11 cellular contexts compared by ENCODE assay signal in genomic region chr9:100366121-100366520, GRCh38.
"Had no signal": no experiment of that assay in that cellular context is flagged by ENCODE, and none has a peak within 500 bp of the region (broad histone marks: within the 10 kb centered on the region; RNA-seq: fewer than 3 reads in every experiment).

No MANE protein-coding gene starts in this region.

- H3K4me3 Mint-ChIP-seq: GM23338, H9, HFFc6 had no signal

- H3K4me2 ChIP-seq: GM23338 had no signal

- H3K27ac Mint-ChIP-seq: GM23338, H9, HFFc6 had no signal

- H2AFZ ChIP-seq: GM23248, GM23338 had no signal

- H3K4me3 ChIP-seq: GM23248, GM23338, HAP-1 had no signal

- ATAC-seq: GM23338, HCT116 had no signal

- DNase-seq: GM23248, GOT3, H7, H9, HCEC 1CT, HFFc6 had no signal

- H3K27ac ChIP-seq: GM23248 had no signal

- H3K9ac ChIP-seq: GM23248 had no signal

- H3K9me3 ChIP-seq: HAP-1 had no signal

- FAIRE-seq: H1, H54 had no signal

- H3K36me3 ChIP-seq: HAP-1 had no signal

- H3K9me3 Mint-ChIP-seq: HFFc6 had no signal
